ENCODE assay signal across 1 cellular context in genomic region chr10:17375936-17376584, GRCh38.
TF ChIP-seq lines count a peak whose summit lies in the region.

No MANE protein-coding gene starts in this region.

TF ChIP-seq in GM23338, 12 proteins besides CTCF, POLR2A, EP300 and RAD21 (continued from another document):
- TF ChIP-seq ZNF462 (CRISPR knock-in tag; IDR thresholded peaks at IDR 0.05) (no peak), ETS1 (IDR thresholded peaks at IDR 0.05) (no peak), EZH2phosphoT487 (IDR thresholded peaks at IDR 0.05; ENCODE audit: unreplicated experiment) (no peak), NANOG (IDR thresholded peaks at IDR 0.05; ENCODE audit: borderline replicate concordance) (no peak), EZH2 (IDR thresholded peaks at IDR 0.05; ENCODE audit: low read depth, unreplicated experiment) (no peak), POLR2AphosphoS5 (IDR thresholded peaks at IDR 0.05; ENCODE audit: low read depth) (no peak), JUNB (IDR thresholded peaks at IDR 0.05; ENCODE audit: unreplicated experiment) (no peak), ZNF114 (CRISPR knock-in tag; IDR thresholded peaks at IDR 0.05) (no peak), CREB1 (CRISPR knock-in tag; IDR thresholded peaks at IDR 0.05; ENCODE audit: low read depth) (no peak), ZNF331 (CRISPR knock-in tag; IDR thresholded peaks at IDR 0.05; ENCODE audit: low read depth) (no peak), STAT1 (IDR thresholded peaks at IDR 0.05; ENCODE audit: unreplicated experiment) (no peak)
TF ChIP-seq in GM23338: peak in this region for 0.
